Comparison of ENCODE assay signal across 9 cellular contexts in the genomic region with DNA sequence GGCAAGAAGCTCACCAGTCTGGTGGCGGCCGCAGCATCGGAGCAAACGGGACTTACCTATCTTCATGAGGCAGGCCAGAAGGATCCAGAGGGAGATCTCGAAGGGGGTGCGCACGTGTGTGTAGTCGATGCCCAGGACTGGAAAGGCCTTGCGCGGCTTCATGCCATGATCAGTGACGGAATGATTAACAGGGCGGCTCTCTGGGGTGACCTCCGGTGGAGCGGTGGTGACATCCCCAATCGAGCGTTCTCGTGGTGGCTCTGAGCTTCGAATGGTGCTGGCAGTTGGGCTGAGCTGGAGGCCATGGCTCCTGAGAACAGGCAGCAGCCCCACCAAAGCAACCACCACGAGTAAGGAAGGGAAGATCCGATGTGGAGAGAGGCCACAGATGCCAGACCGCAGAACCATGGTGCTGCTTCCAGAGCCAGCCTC. TPM values are rescaled to one million over a fixed set of nuclear protein-coding genes. Genes with fewer than 3 reads are reported as not detected.
DNase-seq lines count a peak whose midpoint lies in the region; ATAC-seq and TF ChIP-seq lines count a peak whose summit lies in the region.
"Had no signal": no experiment of that assay in that cellular context is flagged by ENCODE, and none has a peak within 500 bp of the region (broad histone marks: within the 10 kb centered on the region; RNA-seq: fewer than 3 reads in every experiment).

No MANE protein-coding gene starts in this region.

- peak overlapping the region; percentile 69 for H3K4me2 ChIP-seq in DND-41 (ENCODE audit: insufficient read depth, low read length)
- peak overlapping the region; percentile 80 for H3K4me2 ChIP-seq in trophoblast cell (ENCODE audit: low read length)

- H3K27me3 ChIP-seq in DND-41 (ENCODE audit: insufficient read depth, low read length, poor library complexity) (no peaks in the 10 kb centered on the region), Peyer's patch (no peaks in the 10 kb centered on the region), esophagus (ENCODE audit: control insufficient read depth in 1 of 2, insufficient read depth in 2 of 2, low read length in 2 of 2) (no peaks in the 10 kb centered on the region), trophoblast cell (ENCODE audit: insufficient read depth, low read length) (no peaks in the 10 kb centered on the region)

- peak overlapping the region; percentile 1 for H3K14ac ChIP-seq in trophoblast cell (ENCODE audit: low read length)

- TF ChIP-seq POLR2A in Peyer's patch (IDR thresholded peaks at IDR 0.05), result no peak

- peak overlapping the region; percentile 20 for H2BK12ac ChIP-seq in trophoblast cell (ENCODE audit: low read length)

- H2BK120ac ChIP-seq in trophoblast cell (ENCODE audit: insufficient read depth, low read length, poor library complexity), result peak overlapping the region; percentile 18

- peak overlapping the region; percentile 28 to 60; a peak in 3 of 4 replicates for H3K4me3 ChIP-seq in DND-41 (ENCODE audit: low read depth in 1 of 2, low read length in 2 of 2)
- H3K4me3 ChIP-seq in Peyer's patch, result peak overlapping the region; percentile 70 to 86 (median 83)
- H3K4me3 ChIP-seq in esophagus (ENCODE audit: low read depth in 1 of 2, low read length in 2 of 2), result peak overlapping the region; percentile 74 to 75
- no peak overlapping the region for H3K4me3 ChIP-seq in trophoblast cell (ENCODE audit: low read depth, low read length)

- H3K4me1 ChIP-seq in DND-41 (ENCODE audit: insufficient read depth, low read length) (peaks cover 42% of the 10 kb centered on the region), Peyer's patch (peaks cover 0 to 56% (median 21%) of the 10 kb centered on the region in 4 donors), esophagus (ENCODE audit: control insufficient read depth in 2 of 2, insufficient read depth in 2 of 2, low read length in 1 of 2) (peaks cover 9 to 14% of the 10 kb centered on the region in 2 donors), trophoblast cell (ENCODE audit: control insufficient read depth in 1 of 2, insufficient read depth in 2 of 2, low read length in 2 of 2) (peaks cover 29 to 41% of the 10 kb centered on the region in 2 experiments)

- peak overlapping the region; percentile 88 for H4K91ac ChIP-seq in trophoblast cell (ENCODE audit: low read depth, low read length)

- no peaks in the 10 kb centered on the region for H3K36me3 ChIP-seq in DND-41 (ENCODE audit: insufficient read depth, low read length)
- no peaks in the 10 kb centered on the region for H3K36me3 ChIP-seq in Peyer's patch
- no peaks in the 10 kb centered on the region for H3K36me3 ChIP-seq in esophagus (ENCODE audit: control insufficient read depth in 2 of 2, insufficient read depth in 2 of 2, low read length in 1 of 2)
- H3K36me3 ChIP-seq in trophoblast cell (ENCODE audit: control insufficient read depth in 1 of 2, insufficient read depth in 2 of 2, low read length in 2 of 2), result peaks cover 0 to 12% of the 10 kb centered on the region in 2 experiments

- peaks cover 16% of the 10 kb centered on the region for H3K79me1 ChIP-seq in trophoblast cell (ENCODE audit: low read length)

- no peak for TF ChIP-seq CTCF in DND-41 (IDR thresholded peaks at IDR 0.05; ENCODE audit: borderline replicate concordance, extremely low read depth, low read length, poor library complexity, severe bottlenecking)
- no peak for TF ChIP-seq CTCF in Peyer's patch (IDR thresholded peaks at IDR 0.05)
- TF ChIP-seq CTCF in omental fat pad (IDR thresholded peaks at IDR 0.05), result no peak

- H2BK5ac ChIP-seq in trophoblast cell (ENCODE audit: low read depth, low read length, poor library complexity), result peak overlapping the region; percentile 92

- DNase-seq in DND-41 (peak; percentile 26), Peyer's patch (no peak), trophoblast cell (peak in 1 of 2 donors; percentile 25), SW480 (ENCODE audit: low spot score) (no peak), omental fat pad (ENCODE audit: low spot score) (no peak), iPS-NIHi11 (ENCODE audit: low spot score) (no peak)
- DNase-seq: stimulated activated CD4-positive, alpha-beta T cell treated with anti-CD3 and anti-CD28 coated beads, Interleukin-1b, Interleukin-23, amount 100 ng/mL, for 48 hours had no signal

- ATAC-seq in DND-41 (ENCODE audit: insufficient read depth, low read depth) (no peak), omental fat pad (ENCODE audit: low FRiP score) (no peak), GM21786 (IDR thresholded peaks at IDR 0.05; ENCODE audit: unreplicated experiment) (no peak)

- H3K79me2 ChIP-seq in DND-41 (ENCODE audit: insufficient read depth, low read length), result peaks cover 51% of the 10 kb centered on the region
- peaks cover 28% of the 10 kb centered on the region for H3K79me2 ChIP-seq in trophoblast cell (ENCODE audit: control insufficient read depth, insufficient read depth, low read length, poor library complexity)

- H4K8ac ChIP-seq in trophoblast cell (ENCODE audit: low read depth, low read length), result peak overlapping the region; percentile 30

- H2AFZ ChIP-seq in DND-41 (ENCODE audit: low read depth, low read length), result no peak overlapping the region
- H2AFZ ChIP-seq in trophoblast cell (ENCODE audit: insufficient read depth, low read length, poor library complexity), result no peak overlapping the region

- H3K23ac ChIP-seq in trophoblast cell (ENCODE audit: low read length), result no peak overlapping the region

- H3K18ac ChIP-seq in trophoblast cell (ENCODE audit: low read length), result peak overlapping the region; percentile 88

- H4K12ac ChIP-seq in trophoblast cell (ENCODE audit: low read depth, low read length), result no peak overlapping the region

- H3K4ac ChIP-seq in trophoblast cell (ENCODE audit: low read depth, low read length), result peak overlapping the region; percentile 51

- WGBS in esophagus, 2 donors, result 69 to 75% methylated on average over 21 of the region's 21 CpGs
- no CpG with 5 or more reads among the region's 21 CpGs for WGBS in trophoblast cell (ENCODE audit: extremely low coverage, insufficient coverage, insufficient read length)

- H3K9me3 ChIP-seq in DND-41 (ENCODE audit: insufficient read depth, low read length, severe bottlenecking) (no peaks in the 10 kb centered on the region), Peyer's patch (no peaks in the 10 kb centered on the region), esophagus (ENCODE audit: control insufficient read depth in 2 of 2, insufficient read depth in 1 of 2, low read depth in 1 of 2, low read length in 1 of 2) (no peaks in the 10 kb centered on the region), trophoblast cell (ENCODE audit: insufficient read depth, low read depth, low read length) (no peaks in the 10 kb centered on the region)

- peak overlapping the region; percentile 51 for H2AK5ac ChIP-seq in trophoblast cell (ENCODE audit: low read length)

- H3K27ac ChIP-seq in DND-41 (ENCODE audit: low read length) (peak overlapping the region; percentile 58), Peyer's patch (peak overlapping the region; percentile 89 to 96 (median 93)), esophagus (ENCODE audit: low read depth in 2 of 2, low read length in 1 of 2) (peak overlapping the region; percentile 46 to 92), trophoblast cell (ENCODE audit: low read depth, low read length) (no peak overlapping the region)

- peaks cover 12% of the 10 kb centered on the region; the same call in 1 of the 2 replicates for H4K20me1 ChIP-seq in DND-41 (ENCODE audit: insufficient read depth, low read length)

- H3K9ac ChIP-seq in DND-41 (ENCODE audit: low read depth, low read length) (peak overlapping the region; percentile 65), trophoblast cell (ENCODE audit: low read length) (no peak overlapping the region)

RNA-seq across cellular contexts. Expression of a gene that starts 1.0 kb away (rescaled TPM):
- total RNA-seq in Peyer's patch, result 10 to 100 TPM in 3 of 4 donors, 1 to 10 TPM in 1; 5.8 to 68.3 (median 48.2) TPM
- polyA plus RNA-seq in esophagus, result 10 to 100 TPM in 1 of 2 donors, 1 to 10 TPM in 1; 9.1 to 16.1 TPM
- 114 and 122 TPM in 2 replicates for polyA plus RNA-seq in trophoblast cell (2013)
- total RNA-seq in omental fat pad, result 10 to 100 TPM in 2 of 4 donors, 1 to 10 TPM in 2; 6.1 to 12.0 (median 10.0) TPM
